11 cellular contexts compared by ENCODE assay signal in genomic region chr1:56758135-56758534, GRCh38.
DNase-seq lines count a peak whose midpoint lies in the region; ATAC-seq, FAIRE-seq and TF ChIP-seq lines count a peak whose summit lies in the region.
"Had no signal": no experiment of that assay in that cellular context is flagged by ENCODE, and none has a peak within 500 bp of the region (broad histone marks: within the 10 kb centered on the region; RNA-seq: fewer than 3 reads in every experiment).

No MANE protein-coding gene starts in this region.

- DNase-seq in ELF-1 (ENCODE audit: low read depth, low spot score) (peak; percentile 64), NCI-H1105 (lab: John Stamatoyannopoulos, UW) (peak; percentile 39), bronchial epithelial cell (ENCODE audit: low read depth) (peak; percentile 33), mucosa of descending colon (peak in 2 of 3 donors; percentile 40 to 54), HFFc6 (no peak), NCI-H146 (lab: John Stamatoyannopoulos, UW) (no peak)
- no peak for DNase-seq in activated naive CD8-positive, alpha-beta T cell treated with anti-CD3 and anti-CD28 coated beads, Interleukin-2, amount 50 U/mL, for 24 hours
- DNase-seq in activated CD4-positive, alpha-beta T cell treated with anti-CD3 and anti-CD28 coated beads for 4 hours = no peak
- DNase-seq: activated CD4-positive, alpha-beta memory T cell treated with anti-CD3 and anti-CD28 coated beads, Interleukin-2, amount 10 ng/mL, durations not matched to agents 7 days and 5 days; foreskin fibroblast had no signal

- H3K27me3 ChIP-seq in bronchial epithelial cell (ENCODE audit: control insufficient read depth, insufficient read depth, low read length) = no peaks in the 10 kb centered on the region

- peak; percentile 62 for ATAC-seq in mucosa of descending colon
- no peak for ATAC-seq in activated naive CD8-positive, alpha-beta T cell treated with anti-CD3 and anti-CD28 coated beads, Interleukin-2, amount 50 U/mL, for 24 hours

- TF ChIP-seq CTCF in bronchial epithelial cell (IDR thresholded peaks at IDR 0.05; ENCODE audit: insufficient read depth, low read length, severe bottlenecking) (peak; percentile 35), mucosa of descending colon (IDR thresholded peaks at IDR 0.05) (no peak), HFFc6 (IDR thresholded peaks at IDR 0.05) (no peak)

- H3K9me3 Mint-ChIP-seq in activated naive CD8-positive, alpha-beta T cell treated with anti-CD3 and anti-CD28 coated beads, Interleukin-2, amount 50 U/mL, for 24 hours = no peaks in the 10 kb centered on the region
- no peaks in the 10 kb centered on the region for H3K9me3 Mint-ChIP-seq in HFFc6
- H3K9me3 Mint-ChIP-seq: activated CD4-positive, alpha-beta memory T cell treated with anti-CD3 and anti-CD28 coated beads, Interleukin-2, amount 10 ng/mL, durations not matched to agents 7 days and 5 days had no signal

- peaks cover 3% of the 10 kb centered on the region for H3K4me1 ChIP-seq in mucosa of descending colon (ENCODE audit: low read depth)
- H3K4me1 ChIP-seq: parathyroid adenoma had no signal

- H3K4me3 ChIP-seq in bronchial epithelial cell (ENCODE audit: low read depth, low read length) (no peak overlapping the region), mucosa of descending colon (no peak overlapping the region)

- H3K4me1 Mint-ChIP-seq in activated naive CD8-positive, alpha-beta T cell treated with anti-CD3 and anti-CD28 coated beads, Interleukin-2, amount 50 U/mL, for 24 hours = peaks cover 2% of the 10 kb centered on the region
- H3K4me1 Mint-ChIP-seq in HFFc6 (ENCODE audit: low read depth) = no peaks in the 10 kb centered on the region
- H3K4me1 Mint-ChIP-seq: activated CD4-positive, alpha-beta memory T cell treated with anti-CD3 and anti-CD28 coated beads, Interleukin-2, amount 10 ng/mL, durations not matched to agents 7 days and 5 days had no signal

- no peak overlapping the region for H3K4me3 Mint-ChIP-seq in activated naive CD8-positive, alpha-beta T cell treated with anti-CD3 and anti-CD28 coated beads, Interleukin-2, amount 50 U/mL, for 24 hours
- no peak overlapping the region for H3K4me3 Mint-ChIP-seq in HFFc6
- H3K4me3 Mint-ChIP-seq: activated CD4-positive, alpha-beta memory T cell treated with anti-CD3 and anti-CD28 coated beads, Interleukin-2, amount 10 ng/mL, durations not matched to agents 7 days and 5 days had no signal

- FAIRE-seq in bronchial epithelial cell (lab: Jason Lieb, UNC) = no peak

- no peaks in the 10 kb centered on the region for H3K9me3 ChIP-seq in mucosa of descending colon

- H3K27ac Mint-ChIP-seq in activated naive CD8-positive, alpha-beta T cell treated with anti-CD3 and anti-CD28 coated beads, Interleukin-2, amount 50 U/mL, for 24 hours = no peak overlapping the region
- H3K27ac Mint-ChIP-seq in HFFc6 = no peak overlapping the region
- H3K27ac Mint-ChIP-seq: activated CD4-positive, alpha-beta memory T cell treated with anti-CD3 and anti-CD28 coated beads, Interleukin-2, amount 10 ng/mL, durations not matched to agents 7 days and 5 days had no signal

- H3K27me3 Mint-ChIP-seq in activated naive CD8-positive, alpha-beta T cell treated with anti-CD3 and anti-CD28 coated beads, Interleukin-2, amount 50 U/mL, for 24 hours = peaks cover 7% of the 10 kb centered on the region
- peaks cover 2% of the 10 kb centered on the region; the same call in 1 of the 2 replicates for H3K27me3 Mint-ChIP-seq in HFFc6 (ENCODE audit: insufficient read depth)
- H3K27me3 Mint-ChIP-seq: activated CD4-positive, alpha-beta memory T cell treated with anti-CD3 and anti-CD28 coated beads, Interleukin-2, amount 10 ng/mL, durations not matched to agents 7 days and 5 days had no signal

- H3K36me3 ChIP-seq in bronchial epithelial cell (ENCODE audit: control insufficient read depth, insufficient read depth, low read length) (no peaks in the 10 kb centered on the region), mucosa of descending colon (ENCODE audit: low read depth) (no peaks in the 10 kb centered on the region)

- H3K36me3 Mint-ChIP-seq in activated naive CD8-positive, alpha-beta T cell treated with anti-CD3 and anti-CD28 coated beads, Interleukin-2, amount 50 U/mL, for 24 hours (ENCODE audit: low read depth) = no peaks in the 10 kb centered on the region
- H3K36me3 Mint-ChIP-seq in HFFc6 (ENCODE audit: low read depth) = no peaks in the 10 kb centered on the region

- intact Hi-C loops in mucosa of descending colon (cut with DNase I, micrococcal nuclease) = no loop called here

Comparison
In these comparisons a context has a peak if more than half of its experiments do, and no peak if none do; other contexts are left out.
1. DNase-seq: peak in ELF-1 (single experiment), NCI-H1105 (single experiment), bronchial epithelial cell (single experiment) and mucosa of descending colon (2 of 3); none in activated naive CD8-positive, alpha-beta T cell treated with anti-CD3 and anti-CD28 coated beads, Interleukin-2, amount 50 U/mL, for 24 hours (single experiment), HFFc6 (single experiment), NCI-H146 (single experiment) and activated CD4-positive, alpha-beta T cell treated with anti-CD3 and anti-CD28 coated beads for 4 hours (0 of 2).